ENCODE assay signal across 8 cellular contexts in genomic region chr20:35952480-35953410, GRCh38. TPM values are rescaled to one million over a fixed set of nuclear protein-coding genes. Genes with fewer than 3 reads are reported as not detected.
A peak's percentile ranks its signal among the peaks of the same experiment; 100 is the strongest.
DNase-seq lines count a peak whose midpoint lies in the region; ATAC-seq, FAIRE-seq and TF ChIP-seq lines count a peak whose summit lies in the region.

No MANE protein-coding gene starts in this region.

- peak overlapping the region; percentile 97 to 99 for H3K27ac ChIP-seq in right atrium auricular region
- H3K27ac ChIP-seq in endothelial cell of umbilical vein (ENCODE audit: insufficient read depth, low read depth, low read length): peak overlapping the region; percentile 94

- intact Hi-C loops in Right ventricle myocardium superior (cut with DNase I): no loop called here
- intact Hi-C loops in endothelial cell of umbilical vein (cut with micrococcal nuclease): loop anchor here (1.0 to 5.0 kb wide), 3 partner anchors 185 to 335 kb away; partner anchors contain the start of genes RBM39 and SPAG4

- peak; percentile 4 for FAIRE-seq in endothelial cell of umbilical vein (lab: Jason Lieb, UNC)

- H3K36me3 Mint-ChIP-seq in neural crest cell (ENCODE audit: low read depth): peaks cover 5% of the 10 kb centered on the region

- no peak overlapping the region for H2AFZ ChIP-seq in endothelial cell of umbilical vein (ENCODE audit: low read depth, low read length)

- no peak for DNase-seq in right atrium auricular region (ENCODE audit: low spot score)
- no peak for DNase-seq in Right ventricle myocardium superior
- peak; percentile 34 for DNase-seq in SK-MEL-5 (ENCODE audit: low read depth, low spot score)
- peak; percentile 27 for DNase-seq in endothelial cell of umbilical vein (ENCODE audit: low read depth, low spot score)
- DNase-seq in neural crest cell (ENCODE audit: low read depth, low spot score): no peak
- no peak for DNase-seq in stimulated activated CD4-positive, alpha-beta T cell treated with anti-CD3 and anti-CD28 coated beads, Interleukin-1b, Interleukin-23, amount 100 ng/mL, for 48 hours
- DNase-seq in NCI-H524 (lab: John Stamatoyannopoulos, UW): no peak
- no peak for DNase-seq in cortex of kidney (lab: John Stamatoyannopoulos, UW)

- in situ Hi-C loops in SK-MEL-5 (cut with HindIII; ENCODE audit: low pct_unique_long_range_greater_than_20kb, low sequenced_read_pairs): no loop called here

- H3K4me3 ChIP-seq in right atrium auricular region (peak overlapping the region; percentile 93 to 98), endothelial cell of umbilical vein (replicated peaks in 1 of 3; ENCODE audit: insufficient read depth in 1 of 3, low read depth in 1 of 3, low read length in 3 of 3) (peak overlapping the region; percentile 31 to 93 (median 75))

- no peaks in the 10 kb centered on the region for H3K27me3 Mint-ChIP-seq in neural crest cell (ENCODE audit: low read depth)

- BruUV-seq in endothelial cell of umbilical vein (replicated peaks; lab: Mats Ljungman, UMichigan): no TSS peak

- H3K4me3 Mint-ChIP-seq in neural crest cell: peak overlapping the region; percentile 100

- H4K20me1 ChIP-seq in endothelial cell of umbilical vein (replicated peaks; ENCODE audit: control insufficient read depth, extremely low read depth, insufficient read depth, low read length): no peaks in the 10 kb centered on the region

- TF ChIP-seq POLR2A in endothelial cell of umbilical vein (IDR thresholded peaks at IDR 0.05; ENCODE audit: low read depth, low read length): no peak

- CTCF ChIA-PET in endothelial cell of umbilical vein (lab: Charles Lee): interaction anchor here (1.2 to 3.9 kb wide), 6 partner anchors 38 to 250 kb away, joined by 5 to 38 read pairs (median 14); partner anchors contain the start of gene RBM39

- TF ChIP-seq CTCF in right atrium auricular region (IDR thresholded peaks at IDR 0.05) (no peak), endothelial cell of umbilical vein (IDR thresholded peaks at IDR 0.05; ENCODE audit: extremely low read depth in 1 of 2, insufficient read depth in 1 of 2, low read depth in 1 of 2, low read length in 2 of 2) (no peak), neural crest cell (conservative IDR thresholded peaks at IDR 0.05) (no peak)

- H3K79me2 ChIP-seq in endothelial cell of umbilical vein (ENCODE audit: control insufficient read depth, insufficient read depth, low read length): peaks cover 20% of the 10 kb centered on the region

- POLR2A ChIA-PET in endothelial cell of umbilical vein (lab: Charles Lee): interaction anchor here (0.7 to 1.5 kb wide), 3 partner anchors 210 to 539 kb away, joined by 3 to 5 read pairs (median 3); partner anchors contain the start of gene RBM39

- peak overlapping the region; percentile 97 for H3K27ac Mint-ChIP-seq in neural crest cell (ENCODE audit: unreplicated experiment)

- H3K27me3 ChIP-seq in right atrium auricular region (no peaks in the 10 kb centered on the region), endothelial cell of umbilical vein (ENCODE audit: control insufficient read depth in 2 of 2, insufficient read depth in 2 of 2, low read length in 2 of 2) (no peaks in the 10 kb centered on the region)

- dilution Hi-C loops in endothelial cell of umbilical vein (cut with MboI; ENCODE audit: extremely low pct_ligation_motif_present, low sequenced_read_pairs): no loop called here

- H3K4me1 Mint-ChIP-seq in neural crest cell: peaks cover 21% of the 10 kb centered on the region

- H3K4me2 ChIP-seq in endothelial cell of umbilical vein (ENCODE audit: insufficient read depth, low read length): peak overlapping the region; percentile 92

- H3K36me3 ChIP-seq in right atrium auricular region (no peaks in the 10 kb centered on the region), endothelial cell of umbilical vein (ENCODE audit: control insufficient read depth in 2 of 2, extremely low read depth in 1 of 2, insufficient read depth in 2 of 2, low read length in 2 of 2) (peaks cover 0 to 3% of the 10 kb centered on the region in 2 experiments)

- H3K9me3 ChIP-seq in right atrium auricular region (no peaks in the 10 kb centered on the region), endothelial cell of umbilical vein (replicated peaks; ENCODE audit: control insufficient read depth, insufficient read depth, low read length) (no peaks in the 10 kb centered on the region)

- ATAC-seq in Right ventricle myocardium superior (ENCODE audit: poor library complexity): no peak

- H3K4me1 ChIP-seq in right atrium auricular region: peaks cover 0 to 21% of the 10 kb centered on the region in 2 donors
- H3K4me1 ChIP-seq in endothelial cell of umbilical vein (ENCODE audit: control insufficient read depth, extremely low read depth, insufficient read depth, low read length): peaks cover 17% of the 10 kb centered on the region

- H3K9me1 ChIP-seq in endothelial cell of umbilical vein (replicated peaks; ENCODE audit: control insufficient read depth, extremely low read depth, insufficient read depth, low read length): no peaks in the 10 kb centered on the region

- peak overlapping the region; percentile 97 for H3K9ac ChIP-seq in endothelial cell of umbilical vein (replicated peaks; ENCODE audit: extremely low read depth, insufficient read depth, low read length)

- H3K9me3 Mint-ChIP-seq in neural crest cell: no peaks in the 10 kb centered on the region

TF ChIP-seq in endothelial cell of umbilical vein, 7 proteins besides CTCF, POLR2A, EP300 and RAD21:
- no peak for TF ChIP-seq EZH2 (IDR thresholded peaks at IDR 0.05; ENCODE audit: borderline replicate concordance, low read depth, low read length, severe bottlenecking)
- TF ChIP-seq JUN (IDR thresholded peaks at IDR 0.05; ENCODE audit: borderline replicate concordance, insufficient read depth, insufficient read length, low read depth): no peak
- TF ChIP-seq POLR2AphosphoS5 (IDR thresholded peaks at IDR 0.05; ENCODE audit: insufficient read depth, low read depth, low read length): peak; percentile 8

RNA-seq across cellular contexts. Expression of gene SCAND1, which starts 1.6 kb away (rescaled TPM):
- total RNA-seq in right atrium auricular region (10 to 100 TPM; 64.0 to 91.2 TPM), Right ventricle myocardium superior (37.9 TPM), endothelial cell of umbilical vein (83.1 and 83.5 TPM in 2 replicates), neural crest cell (77.8 and 82.1 TPM in 2 replicates)
- 56.8 and 65.0 TPM in 2 replicates for total RNA-seq in SK-MEL-5 (2014; rRNA removed; shearing (Covaris generic))
- polyA plus RNA-seq in SK-MEL-5 (2015; cell fraction: cytosol; rRNA removed): 74.7 and 116 TPM in 2 replicates
- 4.0 and 21.7 TPM in 2 replicates for polyA plus RNA-seq in SK-MEL-5 (2015; cell fraction: nucleus; rRNA removed)
- polyA plus RNA-seq in endothelial cell of umbilical vein: 85.7 and 139 TPM in 2 replicates
- 32.7 and 52.1 TPM in 2 replicates for polyA plus RNA-seq in endothelial cell of umbilical vein (2011; cell fraction: cytosol; rRNA removed)
- polyA plus RNA-seq in endothelial cell of umbilical vein (2011; cell fraction: nucleus; rRNA removed): 14.6 and 25.1 TPM in 2 replicates
- polyA plus RNA-seq in endothelial cell of umbilical vein (2012): 17.1 and 24.7 TPM in 2 replicates
- 8.0 and 9.1 TPM in 2 replicates for polyA minus RNA-seq in endothelial cell of umbilical vein
- polyA minus RNA-seq in endothelial cell of umbilical vein (2011; cell fraction: cytosol; rRNA and poly(A)+ RNA removed): 31.0 TPM
- 5.4 and 12.6 TPM in 2 replicates for polyA minus RNA-seq in endothelial cell of umbilical vein (2011; cell fraction: nucleus; rRNA and poly(A)+ RNA removed)

RNA-seq across cellular contexts. Expression of gene CNBD2, which starts 15.6 kb away (rescaled TPM):
- total RNA-seq in right atrium auricular region (1 to 10 TPM; 1.0 to 4.0 TPM), Right ventricle myocardium superior (3.8 TPM), endothelial cell of umbilical vein (4.9 and 5.3 TPM in 2 replicates), neural crest cell (5.6 and 7.4 TPM in 2 replicates)
- 4.1 and 7.4 TPM in 2 replicates for total RNA-seq in SK-MEL-5 (2014; rRNA removed; shearing (Covaris generic))
- polyA plus RNA-seq in SK-MEL-5 (2015; cell fraction: cytosol; rRNA removed): 3.3 and 7.0 TPM in 2 replicates
- polyA plus RNA-seq in SK-MEL-5 (2015; cell fraction: nucleus; rRNA removed): 16.1 and 18.4 TPM in 2 replicates
- polyA plus RNA-seq in endothelial cell of umbilical vein: 4.8 and 7.5 TPM in 2 replicates
- polyA plus RNA-seq in endothelial cell of umbilical vein (2011; cell fraction: cytosol; rRNA removed): 8.0 and 8.6 TPM in 2 replicates
- 5.9 and 6.1 TPM in 2 replicates for polyA plus RNA-seq in endothelial cell of umbilical vein (2011; cell fraction: nucleus; rRNA removed)
- polyA plus RNA-seq in endothelial cell of umbilical vein (2012): 2.8 and 4.2 TPM in 2 replicates
- 1.7 and 2.0 TPM in 2 replicates for polyA minus RNA-seq in endothelial cell of umbilical vein
- 1.6 TPM for polyA minus RNA-seq in endothelial cell of umbilical vein (2011; cell fraction: cytosol; rRNA and poly(A)+ RNA removed)
- 2.1 and 3.6 TPM in 2 replicates for polyA minus RNA-seq in endothelial cell of umbilical vein (2011; cell fraction: nucleus; rRNA and poly(A)+ RNA removed)

Comparison
In these comparisons a context has a peak if more than half of its experiments do, and no peak if none do; other contexts are left out.
1. DNase-seq: peak in SK-MEL-5 (single experiment) and endothelial cell of umbilical vein (single experiment); none in right atrium auricular region (single experiment), Right ventricle myocardium superior (single experiment), neural crest cell (single experiment), stimulated activated CD4-positive, alpha-beta T cell treated with anti-CD3 and anti-CD28 coated beads, Interleukin-1b, Interleukin-23, amount 100 ng/mL, for 48 hours (single experiment), NCI-H524 (0 of 2) and cortex of kidney (single experiment).